ENCODE assay signal across 30 cellular contexts in genomic region chr1:108624069-108624468, GRCh38. TPM values are rescaled to one million over a fixed set of nuclear protein-coding genes. Genes with fewer than 3 reads are reported as not detected.
"Had no signal": no experiment of that assay in that cellular context is flagged by ENCODE, and none has a peak within 500 bp of the region (broad histone marks: within the 10 kb centered on the region; RNA-seq: fewer than 3 reads in every experiment).

No MANE protein-coding gene starts in this region.

- DNase-seq: activated B cell treated with CpG ODN at 0.5 μM for 24 hours; activated CD4-positive, alpha-beta T cell treated with anti-CD3 and anti-CD28 coated beads, Interleukin-2, amount 50 U/mL, for 1 hour; activated CD8-positive, alpha-beta memory T cell treated with anti-CD3 and anti-CD28 coated beads, Interleukin-2, amount 10 ng/mL, durations not matched to agents 7 days and 5 days; activated CD8-positive, alpha-beta T cell treated with anti-CD3 and anti-CD28 coated beads for 36 hours; activated naive CD4-positive, alpha-beta T cell; activated naive CD8-positive, alpha-beta T cell treated with anti-CD3 and anti-CD28 coated beads for 36 hours; activated T-cell treated with anti-CD3 and anti-CD28 coated beads for 4 hours; activated T-cell treated with anti-CD3 and anti-CD28 coated beads, Interleukin-2, amount 50 U/mL, for 72 hours; adrenal gland; central memory CD4-positive, alpha-beta T cell; endodermal cell; foreskin keratinocyte; midbrain; naive thymus-derived CD8-positive, alpha-beta T cell; occipital lobe; posterior cingulate gyrus; stimulated activated CD4-positive, alpha-beta T cell treated with anti-CD3 and anti-CD28 coated beads, Interleukin-2, amount 100 ng/mL, for 24 hours; stimulated activated naive B cell treated with anti-CD40 and anti-IgM and Interleukin-4, amounts not matched to agents 10 μg/mL and 1 μg/mL and 100 μg/mL, for 72 hours; stomach; T-helper 17 cell; T1000; thyroid gland; upper lobe of left lung had no signal

- H3K4me3 ChIP-seq: adrenal gland, ascending aorta, smooth muscle cell, stomach, thyroid gland, upper lobe of left lung, vagina had no signal

- H3K27ac ChIP-seq: adrenal gland, ascending aorta, foreskin keratinocyte, stomach, thyroid gland, upper lobe of left lung, vagina had no signal

- H3K36me3 Mint-ChIP-seq: activated naive CD8-positive, alpha-beta T cell treated with anti-CD3 and anti-CD28 coated beads for 36 hours had no signal

- H3K4me3 Mint-ChIP-seq: activated B cell treated with CpG ODN at 0.5 μM for 24 hours; activated CD8-positive, alpha-beta memory T cell treated with anti-CD3 and anti-CD28 coated beads, Interleukin-2, amount 10 ng/mL, durations not matched to agents 7 days and 5 days; activated CD8-positive, alpha-beta T cell treated with anti-CD3 and anti-CD28 coated beads for 36 hours; activated naive CD8-positive, alpha-beta T cell treated with anti-CD3 and anti-CD28 coated beads for 36 hours; activated T-cell treated with anti-CD3 and anti-CD28 coated beads, Interleukin-2, amount 50 U/mL, for 72 hours; brain; endodermal cell; memory B cell; naive thymus-derived CD8-positive, alpha-beta T cell; neural crest cell; stimulated activated naive B cell treated with anti-CD40 and anti-IgM and Interleukin-4, amounts not matched to agents 10 μg/mL and 1 μg/mL and 100 μg/mL, for 72 hours; T-helper 17 cell had no signal

- H3K27me3 ChIP-seq: adrenal gland, ascending aorta, foreskin keratinocyte, stomach, thyroid gland, upper lobe of left lung, vagina had no signal

- H3K9me3 Mint-ChIP-seq: activated B cell treated with CpG ODN at 0.5 μM for 24 hours; activated CD8-positive, alpha-beta T cell treated with anti-CD3 and anti-CD28 coated beads for 36 hours; activated naive CD8-positive, alpha-beta T cell treated with anti-CD3 and anti-CD28 coated beads for 36 hours; activated T-cell treated with anti-CD3 and anti-CD28 coated beads, Interleukin-2, amount 50 U/mL, for 72 hours; brain; endodermal cell; memory B cell; naive thymus-derived CD8-positive, alpha-beta T cell; neural crest cell; stimulated activated naive B cell treated with anti-CD40 and anti-IgM and Interleukin-4, amounts not matched to agents 10 μg/mL and 1 μg/mL and 100 μg/mL, for 72 hours had no signal

- ATAC-seq: activated CD8-positive, alpha-beta memory T cell treated with anti-CD3 and anti-CD28 coated beads, Interleukin-2, amount 10 ng/mL, durations not matched to agents 7 days and 5 days; activated CD8-positive, alpha-beta T cell treated with anti-CD3 and anti-CD28 coated beads for 36 hours; activated T-cell treated with anti-CD3 and anti-CD28 coated beads, Interleukin-2, amount 50 U/mL, for 72 hours; esophagus mucosa; foreskin keratinocyte; naive thymus-derived CD8-positive, alpha-beta T cell; stimulated activated naive B cell treated with anti-CD40 and anti-IgM and Interleukin-4, amounts not matched to agents 10 μg/mL and 1 μg/mL and 100 μg/mL, for 72 hours; T-helper 17 cell had no signal

- H3K36me3 ChIP-seq: adrenal gland, ascending aorta, thyroid gland, vagina had no signal

- H3K27me3 Mint-ChIP-seq: activated B cell treated with CpG ODN at 0.5 μM for 24 hours; activated CD8-positive, alpha-beta memory T cell treated with anti-CD3 and anti-CD28 coated beads, Interleukin-2, amount 10 ng/mL, durations not matched to agents 7 days and 5 days; activated CD8-positive, alpha-beta T cell treated with anti-CD3 and anti-CD28 coated beads for 36 hours; activated naive CD8-positive, alpha-beta T cell treated with anti-CD3 and anti-CD28 coated beads for 36 hours; brain; memory B cell; naive thymus-derived CD8-positive, alpha-beta T cell; stimulated activated naive B cell treated with anti-CD40 and anti-IgM and Interleukin-4, amounts not matched to agents 10 μg/mL and 1 μg/mL and 100 μg/mL, for 72 hours; T-helper 17 cell had no signal

- H3K4me1 ChIP-seq: adrenal gland, foreskin keratinocyte, stomach, upper lobe of left lung, vagina had no signal

- H3K4me1 Mint-ChIP-seq: activated B cell treated with CpG ODN at 0.5 μM for 24 hours; activated CD8-positive, alpha-beta memory T cell treated with anti-CD3 and anti-CD28 coated beads, Interleukin-2, amount 10 ng/mL, durations not matched to agents 7 days and 5 days; activated naive CD8-positive, alpha-beta T cell treated with anti-CD3 and anti-CD28 coated beads for 36 hours; brain; endodermal cell; memory B cell; neural crest cell had no signal

- H3K27ac Mint-ChIP-seq: activated B cell treated with CpG ODN at 0.5 μM for 24 hours; activated CD8-positive, alpha-beta memory T cell treated with anti-CD3 and anti-CD28 coated beads, Interleukin-2, amount 10 ng/mL, durations not matched to agents 7 days and 5 days; activated CD8-positive, alpha-beta T cell treated with anti-CD3 and anti-CD28 coated beads for 36 hours; activated naive CD8-positive, alpha-beta T cell treated with anti-CD3 and anti-CD28 coated beads for 36 hours; activated T-cell treated with anti-CD3 and anti-CD28 coated beads, Interleukin-2, amount 50 U/mL, for 72 hours; brain; endodermal cell; memory B cell; stimulated activated naive B cell treated with anti-CD40 and anti-IgM and Interleukin-4, amounts not matched to agents 10 μg/mL and 1 μg/mL and 100 μg/mL, for 72 hours; T-helper 17 cell had no signal

- H3K9me3 ChIP-seq: adrenal gland, ascending aorta, stomach, thyroid gland, upper lobe of left lung, vagina had no signal

RNA-seq across cellular contexts. Expression of gene HENMT1, which starts 36.8 kb away (rescaled TPM):
- total RNA-seq: ascending aorta had no signal
